8 cellular contexts compared by ENCODE assay signal in genomic region chr10:77637986-77638765, GRCh38. TPM values are rescaled to one million over a fixed set of nuclear protein-coding genes. Genes with fewer than 3 reads are reported as not detected.
DNase-seq lines count a peak whose midpoint lies in the region; ATAC-seq and TF ChIP-seq lines count a peak whose summit lies in the region.

No MANE protein-coding gene starts in this region.

- H3K4me3 Mint-ChIP-seq in MCF 10A (ENCODE audit: unreplicated experiment) = peak overlapping the region; percentile 79

- WGBS in thymus = 1% methylated on average over 104 of the region's 104 CpGs

- POLR2A ChIA-PET in MCF 10A (lab: Yijun Ruan, JAX) = no interaction called here

- H3K27ac Mint-ChIP-seq in MCF 10A (ENCODE audit: low read depth, unreplicated experiment) = no peak overlapping the region

- H3K27ac ChIP-seq in layer of hippocampus (ENCODE audit: low read depth, low read length) (peak overlapping the region; percentile 57), thymus (ENCODE audit: low read depth) (no peak overlapping the region)

- peaks cover 7% of the 10 kb centered on the region for H3K4me1 Mint-ChIP-seq in MCF 10A (ENCODE audit: insufficient read depth, unreplicated experiment)

- TF ChIP-seq EP300 in Ishikawa (IDR thresholded peaks at IDR 0.05; ENCODE audit: borderline replicate concordance) = no peak

- peaks cover 17% of the 10 kb centered on the region for H3K27me3 ChIP-seq in layer of hippocampus (ENCODE audit: control insufficient read depth, insufficient read depth, low read length)
- peaks cover 58% of the 10 kb centered on the region for H3K27me3 ChIP-seq in thymus (ENCODE audit: control insufficient read depth, insufficient read depth)

- no peak for TF ChIP-seq CTCF in MCF 10A (IDR thresholded peaks at IDR 0.05; ENCODE audit: unreplicated experiment)

- DNase-seq in COLO668 (lab: John Stamatoyannopoulos, UW; ENCODE audit: unreplicated experiment) (peak; percentile 71), MCF 10A (ENCODE audit: unreplicated experiment) (no peak), OCI-M1 (lab: John Stamatoyannopoulos, UW) (no peak)

- CTCF ChIA-PET in MCF 10A (lab: Yijun Ruan, JAX) = interaction anchor here (0.6 to 7.8 kb wide), 7 partner anchors 40 to 469 kb away, joined by 3 to 267 read pairs (median 4); no protein-coding TSS in a partner anchor

- no peaks in the 10 kb centered on the region for H3K36me3 Mint-ChIP-seq in MCF 10A (ENCODE audit: insufficient read depth, unreplicated experiment)

- no peak for TF ChIP-seq RAD21 in Ishikawa (IDR thresholded peaks at IDR 0.05; ENCODE audit: low read depth)

- H3K4me1 ChIP-seq in thymus (ENCODE audit: control insufficient read depth, insufficient read depth, low read length) = no peaks in the 10 kb centered on the region

- no peaks in the 10 kb centered on the region for H3K9me3 ChIP-seq in thymus (ENCODE audit: control insufficient read depth)

- intact Hi-C loops in MCF 10A (cut with micrococcal nuclease) = no loop called here

- peak overlapping the region; percentile 35 for H3K4me3 ChIP-seq in thymus (ENCODE audit: low read length)

- no TSS peak for BruUV-seq in MCF 10A (replicated peaks; lab: Mats Ljungman, UMichigan)

- H3K9me3 Mint-ChIP-seq in MCF 10A (ENCODE audit: unreplicated experiment) = no peaks in the 10 kb centered on the region

- no peaks in the 10 kb centered on the region for H3K27me3 Mint-ChIP-seq in MCF 10A (ENCODE audit: insufficient read depth, unreplicated experiment)

- ATAC-seq in GM21786 (IDR thresholded peaks at IDR 0.05; ENCODE audit: unreplicated experiment) (no peak), HG03135 (IDR thresholded peaks at IDR 0.05; ENCODE audit: unreplicated experiment) (no peak)

- H3K36me3 ChIP-seq in thymus (ENCODE audit: control insufficient read depth, insufficient read depth) = no peaks in the 10 kb centered on the region

TF ChIP-seq in Ishikawa, 13 proteins besides CTCF, POLR2A, EP300 and RAD21:
- TF ChIP-seq TEAD4 (IDR thresholded peaks at IDR 0.05) = no peak
- TF ChIP-seq YY1 (IDR thresholded peaks at IDR 0.05; ENCODE audit: low read depth) = no peak
- no peak for TF ChIP-seq TAF1 (IDR thresholded peaks at IDR 0.05; ENCODE audit: low read depth)
- no peak for TF ChIP-seq EGR1 (IDR thresholded peaks at IDR 0.05)
- TF ChIP-seq ZBTB7A (IDR thresholded peaks at IDR 0.05; ENCODE audit: low read depth) = peak; percentile 48
- TF ChIP-seq REST (IDR thresholded peaks at IDR 0.05; ENCODE audit: low read depth) = peak; percentile 77
- no peak for TF ChIP-seq MAX (IDR thresholded peaks at IDR 0.05)

RNA-seq across cellular contexts. Expression of gene KCNMA1, which starts 0.6 kb away (rescaled TPM):
- 7.5 and 16.4 TPM in 2 replicates for total RNA-seq in MCF 10A (2022)
- polyA plus RNA-seq in thymus = 12.9 TPM
